1 cellular context compared by ENCODE assay signal in genomic region chr1:215958836-215959235, GRCh38.
TF ChIP-seq lines count a peak whose summit lies in the region.

No MANE protein-coding gene starts in this region.

TF ChIP-seq in GM23338, 12 proteins besides CTCF, POLR2A, EP300 and RAD21:
- TF ChIP-seq, protein P1, sequence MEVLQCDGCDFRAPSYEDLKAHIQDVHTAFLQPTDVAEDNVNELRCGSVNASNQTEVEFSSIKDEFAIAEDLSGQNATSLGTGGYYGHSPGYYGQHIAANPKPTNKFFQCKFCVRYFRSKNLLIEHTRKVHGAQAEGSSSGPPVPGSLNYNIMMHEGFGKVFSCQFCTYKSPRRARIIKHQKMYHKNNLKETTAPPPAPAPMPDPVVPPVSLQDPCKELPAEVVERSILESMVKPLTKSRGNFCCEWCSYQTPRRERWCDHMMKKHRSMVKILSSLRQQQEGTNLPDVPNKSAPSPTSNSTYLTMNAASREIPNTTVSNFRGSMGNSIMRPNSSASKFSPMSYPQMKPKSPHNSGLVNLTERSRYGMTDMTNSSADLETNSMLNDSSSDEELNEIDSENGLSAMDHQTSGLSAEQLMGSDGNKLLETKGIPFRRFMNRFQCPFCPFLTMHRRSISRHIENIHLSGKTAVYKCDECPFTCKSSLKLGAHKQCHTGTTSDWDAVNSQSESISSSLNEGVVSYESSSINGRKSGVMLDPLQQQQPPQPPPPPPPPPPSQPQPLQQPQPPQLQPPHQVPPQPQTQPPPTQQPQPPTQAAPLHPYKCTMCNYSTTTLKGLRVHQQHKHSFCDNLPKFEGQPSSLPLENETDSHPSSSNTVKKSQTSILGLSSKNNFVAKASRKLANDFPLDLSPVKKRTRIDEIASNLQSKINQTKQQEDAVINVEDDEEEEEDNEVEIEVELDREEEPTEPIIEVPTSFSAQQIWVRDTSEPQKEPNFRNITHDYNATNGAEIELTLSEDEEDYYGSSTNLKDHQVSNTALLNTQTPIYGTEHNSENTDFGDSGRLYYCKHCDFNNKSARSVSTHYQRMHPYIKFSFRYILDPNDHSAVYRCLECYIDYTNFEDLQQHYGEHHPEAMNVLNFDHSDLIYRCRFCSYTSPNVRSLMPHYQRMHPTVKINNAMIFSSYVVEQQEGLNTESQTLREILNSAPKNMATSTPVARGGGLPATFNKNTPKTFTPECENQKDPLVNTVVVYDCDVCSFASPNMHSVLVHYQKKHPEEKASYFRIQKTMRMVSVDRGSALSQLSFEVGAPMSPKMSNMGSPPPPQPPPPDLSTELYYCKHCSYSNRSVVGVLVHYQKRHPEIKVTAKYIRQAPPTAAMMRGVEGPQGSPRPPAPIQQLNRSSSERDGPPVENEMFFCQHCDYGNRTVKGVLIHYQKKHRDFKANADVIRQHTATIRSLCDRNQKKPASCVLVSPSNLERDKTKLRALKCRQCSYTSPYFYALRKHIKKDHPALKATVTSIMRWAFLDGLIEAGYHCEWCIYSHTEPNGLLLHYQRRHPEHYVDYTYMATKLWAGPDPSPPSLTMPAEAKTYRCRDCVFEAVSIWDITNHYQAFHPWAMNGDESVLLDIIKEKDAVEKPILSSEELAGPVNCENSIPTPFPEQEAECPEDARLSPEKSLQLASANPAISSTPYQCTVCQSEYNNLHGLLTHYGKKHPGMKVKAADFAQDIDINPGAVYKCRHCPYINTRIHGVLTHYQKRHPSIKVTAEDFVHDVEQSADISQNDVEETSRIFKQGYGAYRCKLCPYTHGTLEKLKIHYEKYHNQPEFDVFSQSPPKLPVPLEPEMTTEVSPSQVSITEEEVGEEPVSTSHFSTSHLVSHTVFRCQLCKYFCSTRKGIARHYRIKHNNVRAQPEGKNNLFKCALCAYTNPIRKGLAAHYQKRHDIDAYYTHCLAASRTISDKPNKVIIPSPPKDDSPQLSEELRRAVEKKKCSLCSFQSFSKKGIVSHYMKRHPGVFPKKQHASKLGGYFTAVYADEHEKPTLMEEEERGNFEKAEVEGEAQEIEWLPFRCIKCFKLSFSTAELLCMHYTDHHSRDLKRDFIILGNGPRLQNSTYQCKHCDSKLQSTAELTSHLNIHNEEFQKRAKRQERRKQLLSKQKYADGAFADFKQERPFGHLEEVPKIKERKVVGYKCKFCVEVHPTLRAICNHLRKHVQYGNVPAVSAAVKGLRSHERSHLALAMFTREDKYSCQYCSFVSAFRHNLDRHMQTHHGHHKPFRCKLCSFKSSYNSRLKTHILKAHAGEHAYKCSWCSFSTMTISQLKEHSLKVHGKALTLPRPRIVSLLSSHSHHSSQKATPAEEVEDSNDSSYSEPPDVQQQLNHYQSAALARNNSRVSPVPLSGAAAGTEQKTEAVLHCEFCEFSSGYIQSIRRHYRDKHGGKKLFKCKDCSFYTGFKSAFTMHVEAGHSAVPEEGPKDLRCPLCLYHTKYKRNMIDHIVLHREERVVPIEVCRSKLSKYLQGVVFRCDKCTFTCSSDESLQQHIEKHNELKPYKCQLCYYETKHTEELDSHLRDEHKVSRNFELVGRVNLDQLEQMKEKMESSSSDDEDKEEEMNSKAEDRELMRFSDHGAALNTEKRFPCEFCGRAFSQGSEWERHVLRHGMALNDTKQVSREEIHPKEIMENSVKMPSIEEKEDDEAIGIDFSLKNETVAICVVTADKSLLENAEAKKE (CRISPR knock-in tag; IDR thresholded peaks at IDR 0.05), result no peak
- TF ChIP-seq NANOG (IDR thresholded peaks at IDR 0.05; ENCODE audit: borderline replicate concordance) (no peak), CREB1 (CRISPR knock-in tag; IDR thresholded peaks at IDR 0.05; ENCODE audit: low read depth) (no peak), ZNF331 (CRISPR knock-in tag; IDR thresholded peaks at IDR 0.05; ENCODE audit: low read depth) (no peak), STAT1 (IDR thresholded peaks at IDR 0.05; ENCODE audit: unreplicated experiment) (no peak), EZH2 (IDR thresholded peaks at IDR 0.05; ENCODE audit: low read depth, unreplicated experiment) (no peak), EZH2phosphoT487 (IDR thresholded peaks at IDR 0.05; ENCODE audit: unreplicated experiment) (no peak), POLR2AphosphoS5 (IDR thresholded peaks at IDR 0.05; ENCODE audit: low read depth) (no peak), JUNB (IDR thresholded peaks at IDR 0.05; ENCODE audit: unreplicated experiment) (no peak), ZNF114 (CRISPR knock-in tag; IDR thresholded peaks at IDR 0.05) (no peak)
- TF ChIP-seq, protein P2, sequence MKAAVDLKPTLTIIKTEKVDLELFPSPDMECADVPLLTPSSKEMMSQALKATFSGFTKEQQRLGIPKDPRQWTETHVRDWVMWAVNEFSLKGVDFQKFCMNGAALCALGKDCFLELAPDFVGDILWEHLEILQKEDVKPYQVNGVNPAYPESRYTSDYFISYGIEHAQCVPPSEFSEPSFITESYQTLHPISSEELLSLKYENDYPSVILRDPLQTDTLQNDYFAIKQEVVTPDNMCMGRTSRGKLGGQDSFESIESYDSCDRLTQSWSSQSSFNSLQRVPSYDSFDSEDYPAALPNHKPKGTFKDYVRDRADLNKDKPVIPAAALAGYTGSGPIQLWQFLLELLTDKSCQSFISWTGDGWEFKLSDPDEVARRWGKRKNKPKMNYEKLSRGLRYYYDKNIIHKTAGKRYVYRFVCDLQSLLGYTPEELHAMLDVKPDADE (IDR thresholded peaks at IDR 0.05), result no peak
- TF ChIP-seq, protein P3, sequence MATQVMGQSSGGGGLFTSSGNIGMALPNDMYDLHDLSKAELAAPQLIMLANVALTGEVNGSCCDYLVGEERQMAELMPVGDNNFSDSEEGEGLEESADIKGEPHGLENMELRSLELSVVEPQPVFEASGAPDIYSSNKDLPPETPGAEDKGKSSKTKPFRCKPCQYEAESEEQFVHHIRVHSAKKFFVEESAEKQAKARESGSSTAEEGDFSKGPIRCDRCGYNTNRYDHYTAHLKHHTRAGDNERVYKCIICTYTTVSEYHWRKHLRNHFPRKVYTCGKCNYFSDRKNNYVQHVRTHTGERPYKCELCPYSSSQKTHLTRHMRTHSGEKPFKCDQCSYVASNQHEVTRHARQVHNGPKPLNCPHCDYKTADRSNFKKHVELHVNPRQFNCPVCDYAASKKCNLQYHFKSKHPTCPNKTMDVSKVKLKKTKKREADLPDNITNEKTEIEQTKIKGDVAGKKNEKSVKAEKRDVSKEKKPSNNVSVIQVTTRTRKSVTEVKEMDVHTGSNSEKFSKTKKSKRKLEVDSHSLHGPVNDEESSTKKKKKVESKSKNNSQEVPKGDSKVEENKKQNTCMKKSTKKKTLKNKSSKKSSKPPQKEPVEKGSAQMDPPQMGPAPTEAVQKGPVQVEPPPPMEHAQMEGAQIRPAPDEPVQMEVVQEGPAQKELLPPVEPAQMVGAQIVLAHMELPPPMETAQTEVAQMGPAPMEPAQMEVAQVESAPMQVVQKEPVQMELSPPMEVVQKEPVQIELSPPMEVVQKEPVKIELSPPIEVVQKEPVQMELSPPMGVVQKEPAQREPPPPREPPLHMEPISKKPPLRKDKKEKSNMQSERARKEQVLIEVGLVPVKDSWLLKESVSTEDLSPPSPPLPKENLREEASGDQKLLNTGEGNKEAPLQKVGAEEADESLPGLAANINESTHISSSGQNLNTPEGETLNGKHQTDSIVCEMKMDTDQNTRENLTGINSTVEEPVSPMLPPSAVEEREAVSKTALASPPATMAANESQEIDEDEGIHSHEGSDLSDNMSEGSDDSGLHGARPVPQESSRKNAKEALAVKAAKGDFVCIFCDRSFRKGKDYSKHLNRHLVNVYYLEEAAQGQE (IDR thresholded peaks at IDR 0.05; ENCODE audit: unreplicated experiment), result no peak
